ENCODE assay signal across 1 cellular context in genomic region chr6:43058511-43058910, GRCh38.
TF ChIP-seq lines count a peak whose summit lies in the region.

No MANE protein-coding gene starts in this region.

TF ChIP-seq in HCT116, 20 proteins besides CTCF, POLR2A, EP300 and RAD21 (continued from another document):
- TF ChIP-seq YY1 (IDR thresholded peaks at IDR 0.05; ENCODE audit: extremely low read depth, insufficient replicate concordance, low read depth, low read length) (no peak), SIN3A (IDR thresholded peaks at IDR 0.05; ENCODE audit: low read depth) (no peak), ZNF274 (IDR thresholded peaks at IDR 0.05; ENCODE audit: low read depth, low read length) (no peak), FOSL1 (IDR thresholded peaks at IDR 0.05; ENCODE audit: low read depth) (no peak)
